ENCODE assay signal across 2 cellular contexts in the genomic region with DNA sequence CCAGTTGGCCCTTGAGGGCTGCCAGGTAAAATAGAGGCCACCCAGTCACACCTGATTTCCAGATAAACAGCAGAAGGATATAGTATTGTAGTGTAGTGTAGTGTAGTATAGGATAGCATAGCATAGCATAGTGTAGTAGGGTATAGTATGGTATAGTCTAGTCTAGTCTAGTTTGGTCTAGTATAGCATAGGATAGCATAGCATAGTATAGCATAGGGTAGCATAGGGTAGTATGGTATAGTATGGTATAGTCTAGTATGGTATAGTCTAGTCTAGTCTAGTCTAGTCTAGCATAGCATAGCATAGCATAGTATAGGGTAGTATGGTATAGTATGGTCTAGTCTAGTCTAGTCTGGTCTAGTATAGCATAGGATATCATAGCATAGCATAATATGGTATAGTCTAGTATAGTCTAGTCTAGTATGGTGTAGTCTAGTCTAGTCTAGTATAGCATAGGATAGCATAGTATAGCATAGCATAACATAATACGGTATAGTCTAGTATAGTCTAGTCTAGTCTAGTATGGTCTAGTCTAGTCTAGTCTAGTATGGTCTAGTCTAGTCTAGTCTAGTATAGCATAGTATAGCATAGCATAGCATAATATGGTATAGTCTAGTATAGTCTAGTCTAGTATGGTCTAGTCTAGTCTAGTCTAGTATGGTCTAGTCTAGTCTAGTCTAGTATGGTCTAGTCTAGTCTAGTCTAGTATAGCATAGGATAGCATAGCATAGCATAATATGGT. TPM values are rescaled to one million over a fixed set of nuclear protein-coding genes. Genes with fewer than 3 reads are reported as not detected.
"Had no signal": no experiment of that assay in that cellular context is flagged by ENCODE, and none has a peak within 500 bp of the region (broad histone marks: within the 10 kb centered on the region; RNA-seq: fewer than 3 reads in every experiment).

No MANE protein-coding gene starts in this region.

RNA-seq across cellular contexts. Expression of a gene that starts 6.6 kb away (rescaled TPM):
- total RNA-seq: IMR-90 had no signal
- polyA plus RNA-seq: IMR-90 had no signal

RNA-seq across cellular contexts. Expression of a gene that starts 20.4 kb away (rescaled TPM):
- total RNA-seq: SJCRH30 had no signal

RNA-seq across cellular contexts. Expression of a gene that starts 41.2 kb away (rescaled TPM):
- total RNA-seq: SJCRH30 had no signal
